ENCODE assay signal across 17 cellular contexts in the genomic region with DNA sequence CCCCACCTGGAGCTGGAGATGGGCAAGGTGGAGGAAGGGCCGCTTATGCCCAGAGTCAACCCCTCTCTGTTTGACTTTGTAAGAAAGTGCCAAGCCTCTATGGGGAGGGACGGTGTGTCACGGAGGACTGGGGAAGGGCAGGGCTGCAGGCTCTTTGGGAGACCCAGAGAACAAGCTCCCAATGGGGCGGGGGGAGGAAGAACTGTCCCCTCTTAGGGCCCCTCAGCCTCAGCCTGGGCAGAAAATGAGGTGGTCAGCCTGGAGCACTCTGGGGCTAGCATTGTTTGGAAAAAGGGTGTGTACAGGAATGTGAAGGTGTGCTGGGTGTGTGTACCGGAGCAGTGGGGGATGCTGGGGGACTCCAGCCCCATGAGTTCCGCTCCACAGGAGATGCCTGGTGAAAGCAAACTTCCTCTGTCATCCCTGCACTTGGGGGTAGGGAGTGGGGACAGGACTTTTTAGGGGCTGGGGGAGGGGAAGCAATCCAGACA. TPM values are rescaled to one million over a fixed set of nuclear protein-coding genes. Genes with fewer than 3 reads are reported as not detected.
A peak's percentile ranks its signal among the peaks of the same experiment; 100 is the strongest.
DNase-seq lines count a peak whose midpoint lies in the region; ATAC-seq and TF ChIP-seq lines count a peak whose summit lies in the region.
"Had no signal": no experiment of that assay in that cellular context is flagged by ENCODE, and none has a peak within 500 bp of the region (broad histone marks: within the 10 kb centered on the region; RNA-seq: fewer than 3 reads in every experiment).

No MANE protein-coding gene starts in this region.

- no peak overlapping the region for H4K5ac ChIP-seq in H9 (ENCODE audit: insufficient read length, low read depth, low read length)

- WGBS in H9 (ENCODE audit: extremely low coverage, insufficient read length, low lambda C conversion rate) = no CpG with 5 or more reads among the region's 6 CpGs

- peaks cover 2% of the 10 kb centered on the region for H4K20me1 ChIP-seq in H9 (ENCODE audit: control insufficient read depth, insufficient read depth, insufficient read length)
- H4K20me1 ChIP-seq in osteoblast (ENCODE audit: insufficient read depth, low read length) = no peaks in the 10 kb centered on the region

- H3K9ac ChIP-seq in H9 (ENCODE audit: extremely low read depth, insufficient read length, low read length) = no peak overlapping the region

- ATAC-seq in GM18520 (IDR thresholded peaks at IDR 0.05; ENCODE audit: unreplicated experiment) = no peak

- no peak overlapping the region for H2BK5ac ChIP-seq in H9 (ENCODE audit: insufficient read length, low read length)

- no peak overlapping the region for H2BK15ac ChIP-seq in H9 (ENCODE audit: low read depth, low read length)

- POLR2A ChIA-PET in activated CD4-positive, alpha-beta T cell treated with anti-CD3 and anti-CD28 coated beads, Interleukin-2, amount 10 ng/mL, durations not matched to agents 7 days and 5 days (lab: Charles Lee) = no interaction called here

- no peaks in the 10 kb centered on the region; the same call in none of the 2 replicates for H3K27me3 Mint-ChIP-seq in H9 (ENCODE audit: low read depth)
- peaks cover 63% of the 10 kb centered on the region for H3K27me3 Mint-ChIP-seq in activated CD4-positive, alpha-beta T cell treated with anti-CD3 and anti-CD28 coated beads, Interleukin-2, amount 10 ng/mL, durations not matched to agents 7 days and 5 days

- H3K4me3 Mint-ChIP-seq in H9 = peak overlapping the region; percentile 86 to 95
- H3K4me3 Mint-ChIP-seq in activated CD4-positive, alpha-beta T cell treated with anti-CD3 and anti-CD28 coated beads, Interleukin-2, amount 10 ng/mL, durations not matched to agents 7 days and 5 days = no peak overlapping the region

- TF ChIP-seq POLR2A in Peyer's patch (IDR thresholded peaks at IDR 0.05) = no peak

- peak overlapping the region; percentile 52 for H3K18ac ChIP-seq in H9 (ENCODE audit: insufficient read length, low read depth, low read length)

- H3K27ac Mint-ChIP-seq in H9 = peak overlapping the region; percentile 82 to 96 (median 94)
- H3K27ac Mint-ChIP-seq in activated CD4-positive, alpha-beta T cell treated with anti-CD3 and anti-CD28 coated beads, Interleukin-2, amount 10 ng/mL, durations not matched to agents 7 days and 5 days = no peak overlapping the region

- H3K4ac ChIP-seq in H9 (ENCODE audit: low read depth, low read length) = no peak overlapping the region

- no peak overlapping the region for H2BK12ac ChIP-seq in H9 (ENCODE audit: insufficient read length, low read depth, low read length)

- no peak overlapping the region for H3K27ac ChIP-seq in H9 (ENCODE audit: insufficient read length, low read depth, low read length)
- peak overlapping the region in 3 of 4 donors; percentile 76 to 98 (median 97) for H3K27ac ChIP-seq in Peyer's patch
- H3K27ac ChIP-seq in osteoblast (ENCODE audit: low read depth, low read length) = no peak overlapping the region
- H3K27ac ChIP-seq: SK-N-MC had no signal

- no peak overlapping the region for H3K23ac ChIP-seq in H9 (ENCODE audit: insufficient read length, low read depth, low read length)

- no peaks in the 10 kb centered on the region for H3K27me3 ChIP-seq in H9 (ENCODE audit: insufficient read depth, low read length)
- no peaks in the 10 kb centered on the region for H3K27me3 ChIP-seq in Peyer's patch
- peaks cover 47% of the 10 kb centered on the region for H3K27me3 ChIP-seq in osteoblast (ENCODE audit: insufficient read depth, low read length)

- H2AFZ ChIP-seq in H9 (ENCODE audit: low read length) = no peak overlapping the region
- H2AFZ ChIP-seq in osteoblast (ENCODE audit: low read length) = no peak overlapping the region

- H3K23me2 ChIP-seq in H9 (ENCODE audit: insufficient read length, low read depth, low read length, poor library complexity, severe bottlenecking) = peaks cover 25% of the 10 kb centered on the region

- no peaks in the 10 kb centered on the region for H3K9me3 ChIP-seq in H9 (ENCODE audit: control insufficient read depth, low read depth, low read length)
- H3K9me3 ChIP-seq in Peyer's patch = no peaks in the 10 kb centered on the region
- no peaks in the 10 kb centered on the region for H3K9me3 ChIP-seq in iPS-18c (ENCODE audit: control insufficient read depth, insufficient read depth, low read length)
- no peaks in the 10 kb centered on the region for H3K9me3 ChIP-seq in osteoblast (ENCODE audit: low read depth, low read length)

- H4K91ac ChIP-seq in H9 (ENCODE audit: insufficient read length, low read depth, low read length) = no peak overlapping the region

- peaks cover 24% of the 10 kb centered on the region for H3K4me1 ChIP-seq in H9 (ENCODE audit: insufficient read depth, low read length)
- H3K4me1 ChIP-seq in Peyer's patch = peaks cover 0 to 19% (median 4%) of the 10 kb centered on the region in 4 donors
- H3K4me1 ChIP-seq in osteoblast (ENCODE audit: insufficient read depth, low read length) = no peaks in the 10 kb centered on the region

- H3K4me1 Mint-ChIP-seq in H9 = peaks cover 63 to 71% of the 10 kb centered on the region in 2 experiments
- H3K4me1 Mint-ChIP-seq in activated CD4-positive, alpha-beta T cell treated with anti-CD3 and anti-CD28 coated beads, Interleukin-2, amount 10 ng/mL, durations not matched to agents 7 days and 5 days = peaks cover 30% of the 10 kb centered on the region

- H3K36me3 Mint-ChIP-seq in H9 (ENCODE audit: insufficient read depth in 1 of 3, low read depth in 3 of 3) = peaks cover 7 to 8% (median 8%) of the 10 kb centered on the region in 3 experiments; a peak in 6 of 7 replicates
- H3K36me3 Mint-ChIP-seq in activated CD4-positive, alpha-beta T cell treated with anti-CD3 and anti-CD28 coated beads, Interleukin-2, amount 10 ng/mL, durations not matched to agents 7 days and 5 days (ENCODE audit: low read depth) = no peaks in the 10 kb centered on the region

- no peaks in the 10 kb centered on the region for H3K9me3 Mint-ChIP-seq in H9
- no peaks in the 10 kb centered on the region for H3K9me3 Mint-ChIP-seq in activated CD4-positive, alpha-beta T cell treated with anti-CD3 and anti-CD28 coated beads, Interleukin-2, amount 10 ng/mL, durations not matched to agents 7 days and 5 days

- H3K36me3 ChIP-seq in Peyer's patch = peaks cover 0 to 12% (median 0%) of the 10 kb centered on the region in 3 donors
- no peaks in the 10 kb centered on the region for H3K36me3 ChIP-seq in osteoblast (ENCODE audit: insufficient read depth, low read length)

- H3K56ac ChIP-seq in H9 (ENCODE audit: insufficient read length, low read depth, low read length) = no peak overlapping the region

- H2BK120ac ChIP-seq in H9 (ENCODE audit: low read depth, low read length, poor library complexity, severe bottlenecking) = no peak overlapping the region

- H3K79me2 ChIP-seq in H9 (ENCODE audit: insufficient read depth, low read length) (peaks cover 22% of the 10 kb centered on the region; the same call in 1 of the 2 replicates), osteoblast (ENCODE audit: insufficient read depth, low read length) (no peaks in the 10 kb centered on the region)

- peak overlapping the region; percentile 45 for H3K14ac ChIP-seq in H9 (ENCODE audit: insufficient read depth, low read length)

- H2AK5ac ChIP-seq in H9 (ENCODE audit: insufficient read length, low read length) = no peak overlapping the region

- H4K8ac ChIP-seq in H9 (replicated peaks; ENCODE audit: insufficient read length, low read depth, low read length) = no peak overlapping the region

- H3T11ph ChIP-seq in H9 (ENCODE audit: low read length) = no peak overlapping the region

- TF ChIP-seq CTCF in H9 (conservative IDR thresholded peaks at IDR 0.05) = no peak
- TF ChIP-seq CTCF in Peyer's patch (IDR thresholded peaks at IDR 0.05) = no peak
- no peak for TF ChIP-seq CTCF in osteoblast (IDR thresholded peaks at IDR 0.05; ENCODE audit: extremely low read depth, low read depth, low read length)

- no peak overlapping the region for H2BK20ac ChIP-seq in H9 (ENCODE audit: low read depth, low read length, poor library complexity, severe bottlenecking)

- peak overlapping the region; percentile 95 for H3K4me2 ChIP-seq in H9 (ENCODE audit: insufficient read depth, insufficient read length, low read length)
- no peak overlapping the region for H3K4me2 ChIP-seq in osteoblast (ENCODE audit: insufficient read depth, low read length)

- CTCF ChIA-PET in activated CD4-positive, alpha-beta T cell treated with anti-CD3 and anti-CD28 coated beads, Interleukin-2, amount 10 ng/mL, durations not matched to agents 7 days and 5 days (lab: Charles Lee) = no interaction called here

- DNase-seq in H9 = no peak
- DNase-seq in Peyer's patch = peak in 1 of 3 donors; percentile 63
- DNase-seq in osteoblast (ENCODE audit: insufficient read length, low spot score, missing footprints) = peak; percentile 62
- no peak for DNase-seq in hypothalamus (lab: John Stamatoyannopoulos, UW)
- no peak for DNase-seq in activated CD4-positive, alpha-beta T cell treated with anti-CD3 and anti-CD28 coated beads, Interleukin-2, amount 10 ng/mL, durations not matched to agents 7 days and 5 days
- no peak for DNase-seq in NCI-H1694 (lab: John Stamatoyannopoulos, UW)
- DNase-seq: activated naive CD4-positive, alpha-beta T cell treated with Interleukin-2 at 50 U/mL for 16 hours; AML-193; DMS79; glutamatergic neuron; midbrain; NCI-H2081 had no signal

- peaks cover 7% of the 10 kb centered on the region for H3K79me1 ChIP-seq in H9 (ENCODE audit: insufficient read depth, low read depth, low read length, poor library complexity, severe bottlenecking)

- H3K4me3 ChIP-seq in Peyer's patch (peak overlapping the region in 2 of 4 donors; percentile 71 to 76), iPS-18c (ENCODE audit: insufficient read depth, low read depth, low read length) (peak overlapping the region; percentile 32), osteoblast (ENCODE audit: insufficient read depth, low read length) (no peak overlapping the region)
- H3K4me3 ChIP-seq: SK-N-MC had no signal

RNA-seq across cellular contexts. Expression of gene INAVA, which starts 1.2 kb away (rescaled TPM):
- total RNA-seq in H9 (2021) (36.8 and 37.2 TPM in 2 replicates), Peyer's patch (100 to 1,000 TPM in 3 of 4 donors, 10 to 100 TPM in 1; 33.8 to 492 (median 332) TPM), osteoblast (under 0.01 and 0.36 TPM in 2 replicates)
- not detected for total RNA-seq in activated CD4-positive, alpha-beta T cell treated with anti-CD3 and anti-CD28 coated beads, Interleukin-2, amount 10 ng/mL, durations not matched to agents 7 days and 5 days

RNA-seq across cellular contexts. Expression of gene GPR25, which starts 20.7 kb away (rescaled TPM):
- total RNA-seq in H9 (2021) = not detected in 2 replicates
- total RNA-seq in Peyer's patch = not detected
- total RNA-seq in osteoblast = not detected in 2 replicates
- total RNA-seq in activated CD4-positive, alpha-beta T cell treated with anti-CD3 and anti-CD28 coated beads, Interleukin-2, amount 10 ng/mL, durations not matched to agents 7 days and 5 days = not detected
- total RNA-seq: activated CD8-positive, alpha-beta memory T cell treated with anti-CD3 and anti-CD28 coated beads for 36 hours; posterior vena cava had no signal

Comparison
In these comparisons a context has a peak if more than half of its experiments do, and no peak if none do; other contexts are left out.
1. H3K27ac ChIP-seq: peak in Peyer's patch (3 of 4); none in H9 (single experiment) and osteoblast (single experiment).
2. RNA of gene INAVA, which starts 1.2 kb away (total RNA-seq): 33.8 to 492 TPM in Peyer's patch and 36.8 to 37.2 TPM in H9; under 0.01 to 0.36 TPM in osteoblast and not detected in activated CD4-positive, alpha-beta T cell treated with anti-CD3 and anti-CD28 coated beads, Interleukin-2, amount 10 ng/mL, durations not matched to agents 7 days and 5 days; every median in the first group is over 10 times any median in the second.